In genomic region chr5:15261279-15261668, GRCh38 we compare ENCODE assay signal across 19 cellular contexts.
"Had no signal": no experiment of that assay in that cellular context is flagged by ENCODE, and none has a peak within 500 bp of the region (broad histone marks: within the 10 kb centered on the region; RNA-seq: fewer than 3 reads in every experiment).

No MANE protein-coding gene starts in this region.

- H3K4me1 ChIP-seq: colonic mucosa, prostate gland, thyroid gland had no signal

- H3K36me3 ChIP-seq: colonic mucosa, esophagus muscularis mucosa, prostate gland, thyroid gland, uterus had no signal

- H3K9me3 Mint-ChIP-seq: nephron progenitor cell had no signal

- H3K4me3 Mint-ChIP-seq: activated naive CD4-positive, alpha-beta T cell treated with anti-CD3 and anti-CD28 coated beads for 36 hours; activated T-helper 17 cell treated with anti-CD3 and anti-CD28 coated beads, Interleukin-2, amount 50 U/mL, for 72 hours; nephron progenitor cell; T-cell had no signal

- H3K9me3 ChIP-seq: colonic mucosa, esophagus muscularis mucosa, prostate gland, thyroid gland, uterus had no signal

- H3K27ac ChIP-seq: colonic mucosa, prostate gland, SK-N-MC, thyroid gland, uterus had no signal

- ATAC-seq: activated CD4-positive, CD25-positive, alpha-beta regulatory T cell treated with anti-CD3 and anti-CD28 coated beads, Interleukin-2, amount 50 U/mL, for 24 hours; activated T-helper 17 cell treated with anti-CD3 and anti-CD28 coated beads, Interleukin-2, amount 50 U/mL, for 72 hours; left colon; T-cell had no signal

- H3K27me3 ChIP-seq: colonic mucosa, esophagus muscularis mucosa, thyroid gland, uterus had no signal

- H3K27ac Mint-ChIP-seq: activated naive CD4-positive, alpha-beta T cell treated with anti-CD3 and anti-CD28 coated beads for 36 hours; activated T-helper 17 cell treated with anti-CD3 and anti-CD28 coated beads, Interleukin-2, amount 50 U/mL, for 72 hours; T-cell had no signal

- H3K4me1 Mint-ChIP-seq: activated T-helper 17 cell treated with anti-CD3 and anti-CD28 coated beads, Interleukin-2, amount 50 U/mL, for 72 hours; T-cell had no signal

- H3K27me3 Mint-ChIP-seq: activated T-helper 17 cell treated with anti-CD3 and anti-CD28 coated beads, Interleukin-2, amount 50 U/mL, for 72 hours; T-cell had no signal

- DNase-seq: activated naive CD4-positive, alpha-beta T cell treated with anti-CD3 and anti-CD28 coated beads for 36 hours; central memory CD4-positive, alpha-beta T cell; colonic mucosa; effector CD4-positive, alpha-beta T cell; head of caudate nucleus; nephron progenitor cell; occipital lobe; stimulated activated CD4-positive, alpha-beta T cell treated with anti-CD3 and anti-CD28 coated beads, Interleukin-12 subunit alpha, Interleukin-12 subunit beta, amount 100 ng/mL, for 4 hours; stimulated activated CD4-positive, alpha-beta T cell treated with anti-CD3 and anti-CD28 coated beads, Interleukin-2, amount 100 ng/mL, for 24 hours; T-cell; T-helper 9 cell; thyroid gland; uterus had no signal

- H3K36me3 Mint-ChIP-seq: T-cell had no signal

- H3K4me3 ChIP-seq: colonic mucosa, esophagus muscularis mucosa, prostate gland, SK-N-MC, thyroid gland, uterus had no signal
